Comparison of ENCODE assay signal across 1 cellular context in genomic region chr17:39923836-39924690, GRCh38.
TF ChIP-seq lines count a peak whose summit lies in the region.

No MANE protein-coding gene starts in this region.

TF ChIP-seq in HepG2, 621 proteins besides CTCF, POLR2A, EP300 and RAD21 (continued from another document):
- TF ChIP-seq SKIL (CRISPR knock-in tag; IDR thresholded peaks at IDR 0.05; ENCODE audit: borderline replicate concordance) (peak; percentile 98), SP1 (IDR thresholded peaks at IDR 0.05) (no peak), SP1 (CRISPR knock-in tag; IDR thresholded peaks at IDR 0.05) (peak; percentile 30; the same call in 1 of the 2 replicates), ZNF564 (CRISPR knock-in tag; IDR thresholded peaks at IDR 0.05) (peak; percentile 72; the same call in 1 of the 2 replicates), ZNF30 (CRISPR knock-in tag; IDR thresholded peaks at IDR 0.05) (no peak), SP140L (CRISPR knock-in tag; IDR thresholded peaks at IDR 0.05; ENCODE audit: borderline replicate concordance) (peak; percentile 91; the same call in 1 of the 2 replicates), ZBTB7A (CRISPR knock-in tag; IDR thresholded peaks at IDR 0.05) (peak; percentile 98; the same call in 1 of the 2 replicates), ZNF142 (CRISPR knock-in tag; IDR thresholded peaks at IDR 0.05) (peak; percentile 88; the same call in 1 of the 2 replicates), PLSCR1 (CRISPR knock-in tag; IDR thresholded peaks at IDR 0.05; ENCODE audit: borderline replicate concordance) (no peak; the same call in 1 of the 2 replicates), ATRX (CRISPR knock-in tag; IDR thresholded peaks at IDR 0.05; ENCODE audit: borderline replicate concordance) (peak; percentile 86; the same call in 1 of the 2 replicates), NCOA5 (CRISPR knock-in tag; IDR thresholded peaks at IDR 0.05) (peak; percentile 92; the same call in 1 of the 2 replicates), SAP130 (CRISPR knock-in tag; IDR thresholded peaks at IDR 0.05; ENCODE audit: low read depth) (peak; percentile 99), E2F1 (CRISPR knock-in tag; IDR thresholded peaks at IDR 0.05) (no peak), ZNF331 (CRISPR knock-in tag; IDR thresholded peaks at IDR 0.05) (peak; percentile 92), XRCC5 (optimal IDR thresholded peaks at IDR 0.05; ENCODE audit: low read length) (peak; percentile 82)
TF ChIP-seq in HepG2: peak in this region for 429.
